In genomic region chr18:12990662-12990976, GRCh38 we compare ENCODE assay signal across 8 cellular contexts. TPM values are rescaled to one million over a fixed set of nuclear protein-coding genes. Genes with fewer than 3 reads are reported as not detected.
DNase-seq lines count a peak whose midpoint lies in the region; ATAC-seq and TF ChIP-seq lines count a peak whose summit lies in the region.

No MANE protein-coding gene starts in this region.

- peak overlapping the region; percentile 31 for H3K27ac Mint-ChIP-seq in central memory CD8-positive, alpha-beta T cell (ENCODE audit: low read depth)

- H3K36me3 ChIP-seq in KOPT-K1 (ENCODE audit: insufficient read depth, low read length) (peaks cover 29% of the 10 kb centered on the region), mucosa of descending colon (ENCODE audit: low read depth) (no peaks in the 10 kb centered on the region)

- peaks cover 23% of the 10 kb centered on the region for H3K36me3 Mint-ChIP-seq in central memory CD8-positive, alpha-beta T cell (ENCODE audit: insufficient read depth)

- no peak for DNase-seq in central memory CD8-positive, alpha-beta T cell (ENCODE audit: low spot score in 2 of 2)
- DNase-seq in mucosa of descending colon (no peak), KBM-7 (no peak), NCI-H1436 treated with DMSO at 0.1 percent for 48 hours (lab: John Stamatoyannopoulos, UW) (no peak), posterior vena cava (ENCODE audit: low spot score) (no peak)
- DNase-seq in effector CD4-positive, alpha-beta T cell: no peak

- peak overlapping the region; percentile 93 for H3K27ac ChIP-seq in KOPT-K1 (ENCODE audit: low read depth, low read length, poor library complexity, severe bottlenecking)

- no peaks in the 10 kb centered on the region for H3K9me3 ChIP-seq in KOPT-K1 (ENCODE audit: insufficient read depth, low read length, poor library complexity, severe bottlenecking)
- no peaks in the 10 kb centered on the region for H3K9me3 ChIP-seq in mucosa of descending colon

- peak overlapping the region; percentile 94 for H3K4me3 Mint-ChIP-seq in central memory CD8-positive, alpha-beta T cell

- ATAC-seq in GM19452 (IDR thresholded peaks at IDR 0.05; ENCODE audit: unreplicated experiment) (peak; percentile 3), mucosa of descending colon (peak; percentile 0)
- ATAC-seq in central memory CD8-positive, alpha-beta T cell (replicated peaks; ENCODE audit: extremely low read depth, poor library complexity, severe bottlenecking): no peak

- peaks cover 32% of the 10 kb centered on the region for H3K4me1 Mint-ChIP-seq in central memory CD8-positive, alpha-beta T cell

- peak overlapping the region; percentile 60 for H3K4me3 ChIP-seq in mucosa of descending colon

- in situ Hi-C loops in KBM-7 (cut with MboI; ENCODE audit: low pct_unique_long_range_greater_than_20kb, low sequenced_read_pairs): no loop called here

- peaks cover 11% of the 10 kb centered on the region for H3K4me1 ChIP-seq in mucosa of descending colon (ENCODE audit: low read depth)

- intact Hi-C loops in mucosa of descending colon (cut with DNase I, micrococcal nuclease) (no loop called here), posterior vena cava (cut with DNase I) (no loop called here)

- H3K9me3 Mint-ChIP-seq in central memory CD8-positive, alpha-beta T cell: no peaks in the 10 kb centered on the region

- no peaks in the 10 kb centered on the region for H3K27me3 Mint-ChIP-seq in central memory CD8-positive, alpha-beta T cell

- TF ChIP-seq CTCF in mucosa of descending colon (IDR thresholded peaks at IDR 0.05): no peak

RNA-seq across cellular contexts. Expression of gene CEP192, which starts 0.5 kb away (rescaled TPM):
- 10 to 100 TPM; 22.6 to 33.6 (median 27.7) TPM for total RNA-seq in mucosa of descending colon
- 10 to 100 TPM; 21.1 to 22.7 TPM for total RNA-seq in posterior vena cava

RNA-seq across cellular contexts. Expression of gene SEH1L, which starts 42.8 kb away (rescaled TPM):
- total RNA-seq in mucosa of descending colon: 10 to 100 TPM; 33.7 to 36.7 (median 34.3) TPM
- total RNA-seq in posterior vena cava: 10 to 100 TPM; 31.7 to 38.6 TPM
